In genomic region chr1:41325801-41326200, GRCh38 we compare ENCODE assay signal across 33 cellular contexts. TPM values are rescaled to one million over a fixed set of nuclear protein-coding genes. Genes with fewer than 3 reads are reported as not detected.
A peak's percentile ranks its signal among the peaks of the same experiment; 100 is the strongest.
DNase-seq lines count a peak whose midpoint lies in the region; ATAC-seq, FAIRE-seq and TF ChIP-seq lines count a peak whose summit lies in the region.
"Had no signal": no experiment of that assay in that cellular context is flagged by ENCODE, and none has a peak within 500 bp of the region (broad histone marks: within the 10 kb centered on the region; RNA-seq: fewer than 3 reads in every experiment).

No MANE protein-coding gene starts in this region.

- BruUV-seq in PC-9 (replicated peaks; lab: Mats Ljungman, UMichigan), result no TSS peak
- BruUV-seq in A673 (replicated peaks; lab: Mats Ljungman, UMichigan), result no TSS peak

- peaks cover 15% of the 10 kb centered on the region for H3K4me1 ChIP-seq in PC-9 (replicated peaks; ENCODE audit: insufficient read depth)
- no peaks in the 10 kb centered on the region for H3K4me1 ChIP-seq in left lung
- H3K4me1 ChIP-seq in A673 (ENCODE audit: insufficient read depth, low read length, poor library complexity, severe bottlenecking), result no peaks in the 10 kb centered on the region
- H3K4me1 ChIP-seq: pancreas, Peyer's patch, upper lobe of right lung had no signal

- no peak overlapping the region for H3K4me3 ChIP-seq in PC-9
- no peak overlapping the region for H3K4me3 ChIP-seq in epithelial cell of esophagus (ENCODE audit: low read length)
- no peak overlapping the region for H3K4me3 ChIP-seq in left lung
- H3K4me3 ChIP-seq in A673 (ENCODE audit: low read depth, low read length, poor library complexity, severe bottlenecking), result no peak overlapping the region
- H3K4me3 ChIP-seq: pancreas, Peyer's patch, smooth muscle cell, upper lobe of right lung had no signal

- no peaks in the 10 kb centered on the region for H3K9me3 ChIP-seq in PC-9 (ENCODE audit: insufficient read depth, low read depth)
- H3K9me3 ChIP-seq in left lung, result no peaks in the 10 kb centered on the region
- H3K9me3 ChIP-seq in A673 (ENCODE audit: low read depth, low read length, poor library complexity, severe bottlenecking), result no peaks in the 10 kb centered on the region
- H3K9me3 ChIP-seq: pancreas, Peyer's patch, upper lobe of right lung had no signal

- intact Hi-C loops in PC-9 (cut with micrococcal nuclease; ENCODE audit: unreplicated experiment) (loop anchor here (2.0 kb wide), 1 partner anchor 21 kb away; no protein-coding TSS in a partner anchor), left lung (cut with DNase I) (no loop called here), A673 (cut with micrococcal nuclease; ENCODE audit: unreplicated experiment) (no loop called here)

- H3K9me2 ChIP-seq in PC-9 (ENCODE audit: insufficient read depth), result no peaks in the 10 kb centered on the region

- CTCF ChIA-PET in PC-9 (lab: Charles Lee), result no interaction called here
- CTCF ChIA-PET in A673 (lab: Charles Lee), result no interaction called here

- TF ChIP-seq CTCF in PC-9 (conservative IDR thresholded peaks at IDR 0.05) (no peak), epithelial cell of esophagus (IDR thresholded peaks at IDR 0.05; ENCODE audit: insufficient read depth, low read depth, low read length, missing control alignments) (no peak), left lung (IDR thresholded peaks at IDR 0.05) (no peak), omental fat pad (IDR thresholded peaks at IDR 0.05) (no peak), A673 (conservative IDR thresholded peaks at IDR 0.05; ENCODE audit: low read depth, low read length) (no peak)

- peak; percentile 7 for DNase-seq in activated CD8-positive, alpha-beta memory T cell treated with anti-CD3 and anti-CD28 coated beads, Interleukin-2, amount 50 U/mL, for 48 hours
- DNase-seq in activated CD8-positive, alpha-beta memory T cell treated with anti-CD3 and anti-CD28 coated beads, Interleukin-2, amount 50 U/mL, for 4 hours, result no peak
- DNase-seq in PC-9 (peak; percentile 47 to 62), epithelial cell of esophagus (ENCODE audit: low read depth) (peak; percentile 10), urothelium cell line (ENCODE audit: low spot score) (peak; percentile 60), left lung (no peak), omental fat pad (ENCODE audit: low spot score) (no peak), A673 (ENCODE audit: low spot score) (no peak)
- DNase-seq: activated B cell treated with CpG ODN at 0.5 μM for 24 hours; activated CD4-positive, alpha-beta T cell treated with anti-CD3 and anti-CD28 coated beads, Interleukin-2, amount 50 U/mL, for 1 hour; activated naive CD4-positive, alpha-beta T cell; activated naive CD8-positive, alpha-beta T cell treated with anti-CD3 and anti-CD28 coated beads, Interleukin-2, amount 50 U/mL, for 24 hours; cerebellar nuclear complex; DND-41; immature natural killer cell; KBM-7; mesenchymal stem cell; NCI-H1417 treated with DMSO at 0.1 percent for 48 hours; NCI-H2081; NCI-H526 treated with DMSO at 0.1 percent for 48 hours; nephron progenitor cell; pancreas; Peyer's patch; stimulated activated CD4-positive, alpha-beta T cell treated with anti-CD3 and anti-CD28 coated beads, Interleukin-1b, Interleukin-23, amount 100 ng/mL, for 48 hours; stimulated activated naive CD8-positive, alpha-beta T cell treated with anti-CD3 and anti-CD28 coated beads, Interleukin-15, Interleukin-2, amounts not matched to agents 100 U/mL and 50 U/mL, for 24 hours; T-helper 1 cell; upper lobe of right lung had no signal

- H2AFZ ChIP-seq in PC-9, result no peak overlapping the region

- no peaks in the 10 kb centered on the region for H3K79me2 ChIP-seq in PC-9 (ENCODE audit: low read depth)

- no peak for FAIRE-seq in urothelium cell line (lab: Jason Lieb, UNC)
- FAIRE-seq: A204.1, endometrium, GM18507, H54, pancreas had no signal

- H3K4me2 ChIP-seq in PC-9, result peak overlapping the region; percentile 13; the same call in 1 of the 2 replicates
- H3K4me2 ChIP-seq: smooth muscle cell had no signal

- H3K27ac ChIP-seq in PC-9, result no peak overlapping the region
- H3K27ac ChIP-seq in left lung, result no peak overlapping the region
- no peak overlapping the region for H3K27ac ChIP-seq in A673 (ENCODE audit: low read depth, low read length, poor library complexity, severe bottlenecking)
- H3K27ac ChIP-seq: pancreas, Peyer's patch, upper lobe of right lung had no signal

- POLR2A ChIA-PET in PC-9 (lab: Charles Lee; ENCODE audit: unreplicated experiment), result no interaction called here
- POLR2A ChIA-PET in A673 (lab: Charles Lee; ENCODE audit: low non-redundant PET), result no interaction called here

- no peaks in the 10 kb centered on the region; the same call in 1 of the 2 replicates for H3F3A ChIP-seq in PC-9 (ENCODE audit: insufficient read depth, low read depth)

- no peaks in the 10 kb centered on the region for H4K20me1 ChIP-seq in PC-9 (ENCODE audit: insufficient read depth)

- H3K36me3 ChIP-seq in PC-9 (ENCODE audit: low read depth), result no peaks in the 10 kb centered on the region
- H3K36me3 ChIP-seq in left lung, result no peaks in the 10 kb centered on the region
- no peaks in the 10 kb centered on the region for H3K36me3 ChIP-seq in A673 (ENCODE audit: insufficient read depth, low read length, poor library complexity, severe bottlenecking)
- H3K36me3 ChIP-seq: pancreas, Peyer's patch, upper lobe of right lung had no signal

- H3K27me3 ChIP-seq in PC-9 (ENCODE audit: insufficient read depth, low read depth) (no peaks in the 10 kb centered on the region), left lung (no peaks in the 10 kb centered on the region), A673 (replicated peaks; ENCODE audit: insufficient read depth, low read depth, low read length, poor library complexity) (no peaks in the 10 kb centered on the region)
- H3K27me3 ChIP-seq: pancreas, Peyer's patch, upper lobe of right lung had no signal

- ATAC-seq in left lung (no peak), omental fat pad (ENCODE audit: low FRiP score) (no peak)
- ATAC-seq: activated naive CD8-positive, alpha-beta T cell treated with anti-CD3 and anti-CD28 coated beads, Interleukin-2, amount 50 U/mL, for 24 hours; left lobe of liver; pancreas; stimulated activated naive CD8-positive, alpha-beta T cell treated with anti-CD3 and anti-CD28 coated beads, Interleukin-15, Interleukin-2, amounts not matched to agents 100 U/mL and 50 U/mL, for 24 hours; upper lobe of right lung had no signal

RNA-seq across cellular contexts. Expression of gene FOXO6, which starts 35.4 kb away (rescaled TPM):
- total RNA-seq in PC-9 (2021) (9.0 and 17.5 TPM in 2 replicates), left lung (1 to 10 TPM in 1 of 2 donors, under 1 TPM in 1; 0.63 to 1.0 TPM), omental fat pad (under 1 TPM in 3 of 4 donors, not detected in 1; 0.12 to 0.93 (median 0.31) TPM), A673 (2021) (6.1 and 7.6 TPM in 2 replicates)

Comparison
In these comparisons a context has a peak if more than half of its experiments do, and no peak if none do; other contexts are left out.
1. DNase-seq: peak in activated CD8-positive, alpha-beta memory T cell treated with anti-CD3 and anti-CD28 coated beads, Interleukin-2, amount 50 U/mL, for 48 hours (single experiment), PC-9 (2 of 2), epithelial cell of esophagus (single experiment) and urothelium cell line (single experiment); none in activated CD8-positive, alpha-beta memory T cell treated with anti-CD3 and anti-CD28 coated beads, Interleukin-2, amount 50 U/mL, for 4 hours (single experiment), left lung (0 of 2), omental fat pad (single experiment) and A673 (single experiment).